Comparison of ENCODE assay signal across 1 cellular context in genomic region chr18:55588876-55589595, GRCh38.
TF ChIP-seq lines count a peak whose summit lies in the region.

No MANE protein-coding gene starts in this region.

TF ChIP-seq in GM23338, 12 proteins besides CTCF, POLR2A, EP300 and RAD21 (continued from another document):
- no peak for TF ChIP-seq REST (IDR thresholded peaks at IDR 0.05; ENCODE audit: unreplicated experiment)
